Comparison of ENCODE assay signal across 9 cellular contexts in the genomic region with DNA sequence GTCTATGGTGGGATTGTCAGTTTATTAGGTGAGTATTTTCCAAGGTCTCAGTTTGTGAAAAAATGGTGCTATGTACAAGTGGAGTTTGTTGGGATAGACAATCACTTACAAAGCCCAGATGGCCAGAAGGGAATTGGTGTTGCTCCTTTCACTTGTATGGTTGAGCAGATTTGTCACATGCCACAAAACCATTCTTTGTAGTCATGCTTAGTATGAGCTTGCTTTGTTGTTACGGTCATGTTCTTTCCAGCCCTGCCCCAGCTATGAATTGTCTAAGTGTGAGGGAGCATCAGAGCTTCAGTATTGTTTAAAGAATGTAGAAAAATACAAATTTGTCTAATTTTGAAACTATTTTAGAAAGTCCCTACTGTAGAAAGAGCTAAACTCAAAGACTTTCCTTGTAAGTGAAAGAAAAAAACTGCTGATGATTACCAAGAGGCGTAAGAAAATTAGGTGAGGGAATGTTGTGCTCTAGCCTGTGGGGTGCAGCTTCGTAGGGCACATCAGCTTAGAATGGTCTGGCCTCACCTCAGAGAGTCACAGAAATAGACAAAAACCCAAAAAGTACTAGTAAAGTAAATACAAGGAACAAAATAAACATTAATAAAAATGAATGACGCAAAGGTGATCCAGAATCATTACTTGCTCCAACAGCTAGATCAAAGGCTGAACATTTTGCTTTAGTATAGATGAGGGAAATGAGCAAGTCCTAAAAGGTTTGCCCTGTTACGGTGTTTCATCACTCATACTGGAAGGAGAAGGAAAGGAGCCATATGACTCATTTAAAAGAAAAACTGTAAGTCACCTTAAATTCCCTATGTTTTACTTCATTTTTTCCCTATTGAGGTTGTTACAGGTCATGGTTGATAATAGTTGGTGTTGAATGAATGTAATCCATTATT. TPM values are rescaled to one million over a fixed set of nuclear protein-coding genes. Genes with fewer than 3 reads are reported as not detected.
DNase-seq lines count a peak whose midpoint lies in the region; ATAC-seq, FAIRE-seq and TF ChIP-seq lines count a peak whose summit lies in the region.
"Had no signal": no experiment of that assay in that cellular context is flagged by ENCODE, and none has a peak within 500 bp of the region (broad histone marks: within the 10 kb centered on the region; RNA-seq: fewer than 3 reads in every experiment).

No MANE protein-coding gene starts in this region.

- peaks cover 49% of the 10 kb centered on the region for H3K36me3 Mint-ChIP-seq in chondrocyte (ENCODE audit: low read depth)
- peaks cover 10 to 39% (median 25%) of the 10 kb centered on the region in 3 donors for H3K36me3 Mint-ChIP-seq in naive thymus-derived CD8-positive, alpha-beta T cell

- peaks cover 6% of the 10 kb centered on the region for H3K9me3 Mint-ChIP-seq in chondrocyte (ENCODE audit: low read depth)
- H3K9me3 Mint-ChIP-seq in naive thymus-derived CD8-positive, alpha-beta T cell: peaks cover 0 to 20% (median 4%) of the 10 kb centered on the region in 9 donors

- peak overlapping the region; percentile 68 for H3K27ac Mint-ChIP-seq in chondrocyte (ENCODE audit: unreplicated experiment)
- peak overlapping the region in 6 of 10 donors; percentile 37 to 90 (median 57) for H3K27ac Mint-ChIP-seq in naive thymus-derived CD8-positive, alpha-beta T cell

- H3K27me3 Mint-ChIP-seq in chondrocyte (ENCODE audit: low read depth): no peaks in the 10 kb centered on the region
- H3K27me3 Mint-ChIP-seq in naive thymus-derived CD8-positive, alpha-beta T cell: no peaks in the 10 kb centered on the region
- H3K27me3 Mint-ChIP-seq: naive B cell had no signal

- no peak overlapping the region for H3K4me3 Mint-ChIP-seq in chondrocyte (ENCODE audit: unreplicated experiment)
- H3K4me3 Mint-ChIP-seq in naive thymus-derived CD8-positive, alpha-beta T cell: peak overlapping the region in 2 of 10 donors; percentile 7 to 41
- H3K4me3 Mint-ChIP-seq: naive B cell had no signal

- FAIRE-seq in GM12892 (lab: Jason Lieb, UNC): no peak

- DNase-seq in GM13977 (ENCODE audit: low spot score) (peak; percentile 35), HT1080 (ENCODE audit: low read depth) (peak; percentile 80), chondrocyte (ENCODE audit: low spot score) (no peak), NCI-H1436 treated with DMSO at 0.1 percent for 48 hours (lab: John Stamatoyannopoulos, UW) (no peak), GM12892 (ENCODE audit: insufficient read length) (no peak)
- no peak for DNase-seq in naive thymus-derived CD8-positive, alpha-beta T cell
- DNase-seq in stimulated activated CD8-positive, alpha-beta memory T cell treated with anti-CD3 and anti-CD28 coated beads, Interleukin-4, amount 100 ng/mL, for 48 hours: no peak
- DNase-seq: naive B cell had no signal

- in situ Hi-C loops in GM13977 (cut with MboI; ENCODE audit: low pct_unique_long_range_greater_than_20kb, low sequenced_read_pairs, unreplicated experiment): loop anchor here (10.0 to 25.0 kb wide), 2 partner anchors 128 to 174 kb away; no protein-coding TSS in a partner anchor

- H3K4me1 Mint-ChIP-seq in chondrocyte (ENCODE audit: low read depth): peaks cover 62% of the 10 kb centered on the region
- peaks cover 5 to 40% (median 15%) of the 10 kb centered on the region in 4 donors for H3K4me1 Mint-ChIP-seq in naive thymus-derived CD8-positive, alpha-beta T cell

- POLR2A ChIA-PET in naive thymus-derived CD8-positive, alpha-beta T cell (lab: Charles Lee): interaction anchor here (0.6 to 1.2 kb wide), 2 partner anchors 10 to 12 kb away, joined by 3 to 4 read pairs; a partner anchor contains a TSS

- no peak for TF ChIP-seq POLR2A in GM12892 (IDR thresholded peaks at IDR 0.05; ENCODE audit: low read depth, low read length)

- no peak for TF ChIP-seq CTCF in GM13977 (IDR thresholded peaks at IDR 0.05; ENCODE audit: extremely low read depth, insufficient read depth, missing control alignments)
- no peak for TF ChIP-seq CTCF in chondrocyte (IDR thresholded peaks at IDR 0.05)

- ATAC-seq in naive thymus-derived CD8-positive, alpha-beta T cell: no peak
- no peak for ATAC-seq in HG03095 (IDR thresholded peaks at IDR 0.05; ENCODE audit: unreplicated experiment)

RNA-seq across cellular contexts. Expression of a gene that starts 9.2 kb away (rescaled TPM):
- total RNA-seq in HT1080 (2014; rRNA removed; shearing (Covaris generic)): 54.9 and 61.9 TPM in 2 replicates
- 54.7 and 62.9 TPM in 2 replicates for polyA plus RNA-seq in HT1080 (2015; cell fraction: cytosol; rRNA removed)
- 80.0 and 81.2 TPM in 2 replicates for polyA plus RNA-seq in HT1080 (2015; cell fraction: nucleus; rRNA removed)
- total RNA-seq in chondrocyte: 26.5 to 67.0 TPM (median 58.5 TPM) in 3 replicates
- total RNA-seq in naive thymus-derived CD8-positive, alpha-beta T cell: 10 to 100 TPM; 80.1 to 83.6 TPM
- polyA plus RNA-seq in naive thymus-derived CD8-positive, alpha-beta T cell: 10 to 100 TPM; 17.4 to 39.7 (median 31.6) TPM
- 0.53 TPM for polyA plus RNA-seq in GM12892 (2012; ENCODE audit: missing spikeins)

Comparison
In these comparisons a context has a peak if more than half of its experiments do, and no peak if none do; other contexts are left out.
1. DNase-seq: peak in GM13977 (single experiment) and HT1080 (single experiment); none in chondrocyte (single experiment), naive thymus-derived CD8-positive, alpha-beta T cell (0 of 10), stimulated activated CD8-positive, alpha-beta memory T cell treated with anti-CD3 and anti-CD28 coated beads, Interleukin-4, amount 100 ng/mL, for 48 hours (single experiment), NCI-H1436 treated with DMSO at 0.1 percent for 48 hours (single experiment) and GM12892 (single experiment).